12 cellular contexts compared by ENCODE assay signal in genomic region chr20:33832113-33832853, GRCh38. TPM values are rescaled to one million over a fixed set of nuclear protein-coding genes. Genes with fewer than 3 reads are reported as not detected.
DNase-seq lines count a peak whose midpoint lies in the region; ATAC-seq and TF ChIP-seq lines count a peak whose summit lies in the region.
"Had no signal": no experiment of that assay in that cellular context is flagged by ENCODE, and none has a peak within 500 bp of the region (broad histone marks: within the 10 kb centered on the region; RNA-seq: fewer than 3 reads in every experiment).

No MANE protein-coding gene starts in this region.

- ATAC-seq in right cardiac atrium = peak; percentile 46 to 58
- no peak for ATAC-seq in HG03108 (IDR thresholded peaks at IDR 0.05; ENCODE audit: unreplicated experiment)
- no peak for ATAC-seq in GM18907 (IDR thresholded peaks at IDR 0.05; ENCODE audit: unreplicated experiment)

- intact Hi-C loops in right cardiac atrium (cut with DNase I) = no loop called here

- H3K27ac ChIP-seq in right cardiac atrium (ENCODE audit: low read length) = no peak overlapping the region
- H3K27ac ChIP-seq: PC-9 had no signal

- H3K4me3 ChIP-seq in cardiac fibroblast (replicated peaks in 1 of 2; ENCODE audit: low read depth in 2 of 2, low read length in 2 of 2) (no peak overlapping the region), right cardiac atrium (ENCODE audit: low read length) (no peak overlapping the region)
- H3K4me3 ChIP-seq: PC-9 had no signal

- TF ChIP-seq CTCF in cardiac fibroblast (IDR thresholded peaks at IDR 0.05; ENCODE audit: low read depth, low read length) = no peak

- no peaks in the 10 kb centered on the region for H3K9me3 ChIP-seq in right cardiac atrium (ENCODE audit: control insufficient read depth, low read length)

- H3K27me3 ChIP-seq in right cardiac atrium (ENCODE audit: control insufficient read depth, insufficient read depth) = no peaks in the 10 kb centered on the region

- peaks cover 39% of the 10 kb centered on the region for H3K4me1 ChIP-seq in right cardiac atrium (ENCODE audit: control insufficient read depth, insufficient read depth, low read length)

- POLR2A ChIA-PET in HEK293T (lab: Yijun Ruan, JAX) = no interaction called here

- WGBS in right cardiac atrium = 40% methylated on average over 12 of the region's 12 CpGs

- CTCF ChIA-PET in HEK293T (lab: Yijun Ruan, JAX) = no interaction called here

- DNase-seq in HEK293T (ENCODE audit: extremely low spot score) (no peak), cardiac fibroblast (ENCODE audit: low read depth in 2 of 2) (peak; percentile 52 to 76), right cardiac atrium (peak in 2 of 3 donors; percentile 30 to 50), pulmonary artery endothelial cell (ENCODE audit: low read depth, low spot score) (peak; percentile 29), 8988T (no peak), germinal center (ENCODE audit: low spot score) (no peak)
- DNase-seq: activated B cell treated with CpG ODN at 0.5 μM for 24 hours; effector CD4-positive, alpha-beta T cell; NCI-H1105 treated with DMSO at 0.1 percent for 48 hours; PC-9 had no signal

TF ChIP-seq in HEK293T, 16 proteins besides CTCF, POLR2A, EP300 and RAD21:
- TF ChIP-seq BHLHE40 (IDR thresholded peaks at IDR 0.05; ENCODE audit: borderline replicate concordance) (no peak), ZNF384 (IDR thresholded peaks at IDR 0.05) (0 out of 2 replicates have a peak, but pooled peaks have one; percentile 32)
TF ChIP-seq in HEK293T: peak in this region for 1.

RNA-seq across cellular contexts. Expression of gene CHMP4B, which starts 21.1 kb away (rescaled TPM):
- total RNA-seq in right cardiac atrium (100 to 1,000 TPM in 1 of 4 donors, 10 to 100 TPM in 3; 88.3 to 117 (median 90.2) TPM), pulmonary artery endothelial cell (48.8 and 52.8 TPM in 2 replicates)
- 126 TPM for polyA plus RNA-seq in right cardiac atrium

Comparison
In these comparisons a context has a peak if more than half of its experiments do, and no peak if none do; other contexts are left out.
1. DNase-seq: peak in cardiac fibroblast (2 of 2), right cardiac atrium (2 of 3) and pulmonary artery endothelial cell (single experiment); none in HEK293T (single experiment), 8988T (single experiment) and germinal center (single experiment).
2. ATAC-seq: peak in right cardiac atrium (2 of 2); none in HG03108 (single experiment) and GM18907 (single experiment).